1 cellular context compared by ENCODE assay signal in genomic region chr2:191122638-191123294, GRCh38.
TF ChIP-seq lines count a peak whose summit lies in the region.

No MANE protein-coding gene starts in this region.

TF ChIP-seq in GM12878, 131 proteins besides CTCF, POLR2A, EP300 and RAD21 (continued from another document and continues in another):
- TF ChIP-seq USF2 (IDR thresholded peaks at IDR 0.05; ENCODE audit: borderline replicate concordance, low read depth, low read length) (no peak), MYB (IDR thresholded peaks at IDR 0.05; ENCODE audit: borderline replicate concordance, low read depth, low read length) (no peak), CEBPZ (IDR thresholded peaks at IDR 0.05; ENCODE audit: low read depth, low read length) (no peak), EED (IDR thresholded peaks at IDR 0.05; ENCODE audit: low read depth) (no peak), E2F4 (IDR thresholded peaks at IDR 0.05; ENCODE audit: low read depth, low read length) (no peak), HDAC6 (IDR thresholded peaks at IDR 0.05; ENCODE audit: unreplicated experiment) (no peak), BCL11A (IDR thresholded peaks at IDR 0.05; ENCODE audit: low read depth, low read length) (peak; percentile 58; the same call in 1 of the 2 replicates), PAX5 (IDR thresholded peaks at IDR 0.05; ENCODE audit: borderline replicate concordance, low read depth, low read length) (no peak), BMI1 (IDR thresholded peaks at IDR 0.05; ENCODE audit: borderline replicate concordance) (no peak), ZNF384 (IDR thresholded peaks at IDR 0.05; ENCODE audit: borderline replicate concordance, low read depth, low read length) (no peak), YY1 (IDR thresholded peaks at IDR 0.05; ENCODE audit: low read depth, low read length) (no peak), ZZZ3 (IDR thresholded peaks at IDR 0.05; ENCODE audit: control insufficient read depth, insufficient read length, low read depth) (no peak), FOXM1 (IDR thresholded peaks at IDR 0.05; ENCODE audit: low read depth, low read length) (peak; percentile 47; the same call in 1 of the 2 replicates), KDM1A (IDR thresholded peaks at IDR 0.05; ENCODE audit: borderline replicate concordance) (no peak), KLF5 (IDR thresholded peaks at IDR 0.05; ENCODE audit: partially characterized antibody) (no peak), POLR2AphosphoS5 (IDR thresholded peaks at IDR 0.05; ENCODE audit: low read length) (no peak), TCF7 (IDR thresholded peaks at IDR 0.05; ENCODE audit: borderline replicate concordance) (no peak), SP1 (IDR thresholded peaks at IDR 0.05; ENCODE audit: low read depth, low read length) (no peak), FOS (IDR thresholded peaks at IDR 0.05; ENCODE audit: borderline replicate concordance, extremely low read depth, insufficient read length) (no peak), ZNF24 (IDR thresholded peaks at IDR 0.05) (no peak), CHD4 (IDR thresholded peaks at IDR 0.05) (no peak), SMC3 (IDR thresholded peaks at IDR 0.05; ENCODE audit: borderline replicate concordance, low read length) (no peak), WRNIP1 (IDR thresholded peaks at IDR 0.05; ENCODE audit: borderline replicate concordance, low read depth, low read length) (no peak), BACH1 (IDR thresholded peaks at IDR 0.05; ENCODE audit: borderline replicate concordance) (no peak), CBX5 (IDR thresholded peaks at IDR 0.05; ENCODE audit: low read depth) (no peak), SUZ12 (IDR thresholded peaks at IDR 0.05; ENCODE audit: unreplicated experiment) (no peak), ZSCAN29 (IDR thresholded peaks at IDR 0.05) (no peak), TBL1XR1 (IDR thresholded peaks at IDR 0.05; ENCODE audit: low read depth, low read length) (no peak), MEF2B (IDR thresholded peaks at IDR 0.05; ENCODE audit: partially characterized antibody, poor library complexity, severe bottlenecking) (no peak), IKZF1 (conservative IDR thresholded peaks at IDR 0.05) (0 out of 2 replicates have a peak, but pooled peaks have one; percentile 26), NRF1 (conservative IDR thresholded peaks at IDR 0.05; ENCODE audit: low read depth, low read length) (no peak), NFIC (IDR thresholded peaks at IDR 0.05; ENCODE audit: low read depth, low read length) (peak; percentile 80; the same call in 1 of the 2 replicates), YBX1 (IDR thresholded peaks at IDR 0.05) (no peak), CREM (IDR thresholded peaks at IDR 0.05; ENCODE audit: low read depth) (peak; percentile 73), MXI1 (IDR thresholded peaks at IDR 0.05; ENCODE audit: low read depth, low read length) (no peak), SUPT20H (IDR thresholded peaks at IDR 0.05; ENCODE audit: borderline replicate concordance, control insufficient read depth, low read depth, low read length) (no peak), TAF1 (IDR thresholded peaks at IDR 0.05; ENCODE audit: borderline replicate concordance, low read depth, low read length) (no peak), SIX5 (IDR thresholded peaks at IDR 0.05; ENCODE audit: low read depth, low read length, severe bottlenecking) (no peak), SIN3A (IDR thresholded peaks at IDR 0.05; ENCODE audit: low read depth, low read length) (no peak), SPI1 (IDR thresholded peaks at IDR 0.05; ENCODE audit: borderline replicate concordance, insufficient read depth, low read depth, low read length) (no peak), CEBPB (IDR thresholded peaks at IDR 0.05; ENCODE audit: borderline replicate concordance in 1 of 2, low read depth in 2 of 2, low read length in 2 of 2) (0 out of 4 replicates have a peak, but pooled peaks of 1 of the 2 experiments have one; percentile 23), BHLHE40 (IDR thresholded peaks at IDR 0.05; ENCODE audit: borderline replicate concordance in 1 of 2, low read depth in 2 of 2, low read length in 1 of 2) (0 out of 4 replicates have a peak, but pooled peaks of 1 of the 2 experiments have one; percentile 7), IRF5 (IDR thresholded peaks at IDR 0.05; ENCODE audit: borderline replicate concordance) (no peak), TCF12 (IDR thresholded peaks at IDR 0.05; ENCODE audit: low read depth, low read length) (no peak), NKRF (conservative IDR thresholded peaks at IDR 0.05) (no peak), MEF2A (IDR thresholded peaks at IDR 0.05; ENCODE audit: insufficient read depth, low read depth, low read length) (no peak)
- TF ChIP-seq, protein P1, sequence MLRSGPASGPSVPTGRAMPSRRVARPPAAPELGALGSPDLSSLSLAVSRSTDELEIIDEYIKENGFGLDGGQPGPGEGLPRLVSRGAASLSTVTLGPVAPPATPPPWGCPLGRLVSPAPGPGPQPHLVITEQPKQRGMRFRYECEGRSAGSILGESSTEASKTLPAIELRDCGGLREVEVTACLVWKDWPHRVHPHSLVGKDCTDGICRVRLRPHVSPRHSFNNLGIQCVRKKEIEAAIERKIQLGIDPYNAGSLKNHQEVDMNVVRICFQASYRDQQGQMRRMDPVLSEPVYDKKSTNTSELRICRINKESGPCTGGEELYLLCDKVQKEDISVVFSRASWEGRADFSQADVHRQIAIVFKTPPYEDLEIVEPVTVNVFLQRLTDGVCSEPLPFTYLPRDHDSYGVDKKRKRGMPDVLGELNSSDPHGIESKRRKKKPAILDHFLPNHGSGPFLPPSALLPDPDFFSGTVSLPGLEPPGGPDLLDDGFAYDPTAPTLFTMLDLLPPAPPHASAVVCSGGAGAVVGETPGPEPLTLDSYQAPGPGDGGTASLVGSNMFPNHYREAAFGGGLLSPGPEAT (IDR thresholded peaks at IDR 0.05; ENCODE audit: low read depth) = no peak
- TF ChIP-seq, protein P2, sequence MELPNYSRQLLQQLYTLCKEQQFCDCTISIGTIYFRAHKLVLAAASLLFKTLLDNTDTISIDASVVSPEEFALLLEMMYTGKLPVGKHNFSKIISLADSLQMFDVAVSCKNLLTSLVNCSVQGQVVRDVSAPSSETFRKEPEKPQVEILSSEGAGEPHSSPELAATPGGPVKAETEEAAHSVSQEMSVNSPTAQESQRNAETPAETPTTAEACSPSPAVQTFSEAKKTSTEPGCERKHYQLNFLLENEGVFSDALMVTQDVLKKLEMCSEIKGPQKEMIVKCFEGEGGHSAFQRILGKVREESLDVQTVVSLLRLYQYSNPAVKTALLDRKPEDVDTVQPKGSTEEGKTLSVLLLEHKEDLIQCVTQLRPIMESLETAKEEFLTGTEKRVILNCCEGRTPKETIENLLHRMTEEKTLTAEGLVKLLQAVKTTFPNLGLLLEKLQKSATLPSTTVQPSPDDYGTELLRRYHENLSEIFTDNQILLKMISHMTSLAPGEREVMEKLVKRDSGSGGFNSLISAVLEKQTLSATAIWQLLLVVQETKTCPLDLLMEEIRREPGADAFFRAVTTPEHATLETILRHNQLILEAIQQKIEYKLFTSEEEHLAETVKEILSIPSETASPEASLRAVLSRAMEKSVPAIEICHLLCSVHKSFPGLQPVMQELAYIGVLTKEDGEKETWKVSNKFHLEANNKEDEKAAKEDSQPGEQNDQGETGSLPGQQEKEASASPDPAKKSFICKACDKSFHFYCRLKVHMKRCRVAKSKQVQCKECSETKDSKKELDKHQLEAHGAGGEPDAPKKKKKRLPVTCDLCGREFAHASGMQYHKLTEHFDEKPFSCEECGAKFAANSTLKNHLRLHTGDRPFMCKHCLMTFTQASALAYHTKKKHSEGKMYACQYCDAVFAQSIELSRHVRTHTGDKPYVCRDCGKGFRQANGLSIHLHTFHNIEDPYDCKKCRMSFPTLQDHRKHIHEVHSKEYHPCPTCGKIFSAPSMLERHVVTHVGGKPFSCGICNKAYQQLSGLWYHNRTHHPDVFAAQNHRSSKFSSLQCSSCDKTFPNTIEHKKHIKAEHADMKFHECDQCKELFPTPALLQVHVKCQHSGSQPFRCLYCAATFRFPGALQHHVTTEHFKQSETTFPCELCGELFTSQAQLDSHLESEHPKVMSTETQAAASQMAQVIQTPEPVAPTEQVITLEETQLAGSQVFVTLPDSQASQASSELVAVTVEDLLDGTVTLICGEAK (IDR thresholded peaks at IDR 0.05; ENCODE audit: borderline replicate concordance) = no peak
- TF ChIP-seq, protein P3, sequence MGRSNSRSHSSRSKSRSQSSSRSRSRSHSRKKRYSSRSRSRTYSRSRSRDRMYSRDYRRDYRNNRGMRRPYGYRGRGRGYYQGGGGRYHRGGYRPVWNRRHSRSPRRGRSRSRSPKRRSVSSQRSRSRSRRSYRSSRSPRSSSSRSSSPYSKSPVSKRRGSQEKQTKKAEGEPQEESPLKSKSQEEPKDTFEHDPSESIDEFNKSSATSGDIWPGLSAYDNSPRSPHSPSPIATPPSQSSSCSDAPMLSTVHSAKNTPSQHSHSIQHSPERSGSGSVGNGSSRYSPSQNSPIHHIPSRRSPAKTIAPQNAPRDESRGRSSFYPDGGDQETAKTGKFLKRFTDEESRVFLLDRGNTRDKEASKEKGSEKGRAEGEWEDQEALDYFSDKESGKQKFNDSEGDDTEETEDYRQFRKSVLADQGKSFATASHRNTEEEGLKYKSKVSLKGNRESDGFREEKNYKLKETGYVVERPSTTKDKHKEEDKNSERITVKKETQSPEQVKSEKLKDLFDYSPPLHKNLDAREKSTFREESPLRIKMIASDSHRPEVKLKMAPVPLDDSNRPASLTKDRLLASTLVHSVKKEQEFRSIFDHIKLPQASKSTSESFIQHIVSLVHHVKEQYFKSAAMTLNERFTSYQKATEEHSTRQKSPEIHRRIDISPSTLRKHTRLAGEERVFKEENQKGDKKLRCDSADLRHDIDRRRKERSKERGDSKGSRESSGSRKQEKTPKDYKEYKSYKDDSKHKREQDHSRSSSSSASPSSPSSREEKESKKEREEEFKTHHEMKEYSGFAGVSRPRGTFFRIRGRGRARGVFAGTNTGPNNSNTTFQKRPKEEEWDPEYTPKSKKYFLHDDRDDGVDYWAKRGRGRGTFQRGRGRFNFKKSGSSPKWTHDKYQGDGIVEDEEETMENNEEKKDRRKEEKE (IDR thresholded peaks at IDR 0.05) = no peak
- TF ChIP-seq, protein P4, sequence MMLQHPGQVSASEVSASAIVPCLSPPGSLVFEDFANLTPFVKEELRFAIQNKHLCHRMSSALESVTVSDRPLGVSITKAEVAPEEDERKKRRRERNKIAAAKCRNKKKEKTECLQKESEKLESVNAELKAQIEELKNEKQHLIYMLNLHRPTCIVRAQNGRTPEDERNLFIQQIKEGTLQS (IDR thresholded peaks at IDR 0.05; ENCODE audit: borderline replicate concordance, extremely low read depth, low read depth, low read length) = no peak
